20 cellular contexts compared by ENCODE assay signal in the genomic region with DNA sequence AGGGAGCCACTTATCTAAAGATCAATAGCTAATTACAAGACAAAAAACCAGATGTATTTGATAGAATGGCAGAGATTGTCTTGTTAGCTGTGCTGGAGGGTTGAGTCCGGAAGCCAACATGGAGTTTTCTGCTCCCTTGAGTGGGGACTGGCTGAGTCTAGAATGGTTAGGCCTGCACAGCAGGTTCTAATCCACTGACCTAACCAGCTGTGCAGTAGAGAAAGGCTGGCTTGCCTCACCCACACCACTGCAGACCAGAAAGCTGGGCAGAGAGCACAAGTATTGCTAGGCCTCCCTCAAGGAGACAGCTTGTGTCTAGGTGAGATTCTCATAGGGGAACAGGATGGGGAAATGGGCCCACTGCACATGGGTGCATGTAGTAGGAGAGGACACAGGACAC.
"Had no signal": no experiment of that assay in that cellular context is flagged by ENCODE, and none has a peak within 500 bp of the region (broad histone marks: within the 10 kb centered on the region; RNA-seq: fewer than 3 reads in every experiment).

No MANE protein-coding gene starts in this region.

- FAIRE-seq: RCC 7860 had no signal

- H3K36me3 ChIP-seq: MG63 had no signal

- H3K27me3 ChIP-seq: MG63 had no signal

- H3K4me3 ChIP-seq: MG63 had no signal

- H3K4me2 ChIP-seq: SK-N-SH had no signal

- H3K9me3 ChIP-seq: MG63, SK-N-SH had no signal

- H3K9ac ChIP-seq: SK-N-SH had no signal

- DNase-seq: Karpas-422, KG1, MG63, NCI-H1092 treated with DMSO at 0.1 percent for 48 hours, NCI-H1436 treated with DMSO at 0.1 percent for 48 hours, NCI-H187, NCI-H2029, NCI-H2081 treated with DMSO at 0.1 percent for 48 hours, NCI-H2171, NCI-H226, NCI-H446, NCI-H510A, NCI-H524 treated with DMSO at 0.1 percent for 48 hours, NCI-H69, NCI-H774, Right ventricle myocardium superior, RPMI8226, SK-N-SH, SW 1271 had no signal
